20 cellular contexts compared by ENCODE assay signal in genomic region chr14:92866181-92866752, GRCh38. TPM values are rescaled to one million over a fixed set of nuclear protein-coding genes. Genes with fewer than 3 reads are reported as not detected.
"Had no signal": no experiment of that assay in that cellular context is flagged by ENCODE, and none has a peak within 500 bp of the region (broad histone marks: within the 10 kb centered on the region; RNA-seq: fewer than 3 reads in every experiment).

No MANE protein-coding gene starts in this region.

- H3K36me3 ChIP-seq: left ventricle myocardium inferior, stomach, upper lobe of right lung had no signal

- H3K36me3 Mint-ChIP-seq: activated CD4-positive, alpha-beta memory T cell treated with anti-CD3 and anti-CD28 coated beads for 36 hours had no signal

- H3K27ac Mint-ChIP-seq: activated CD4-positive, alpha-beta memory T cell treated with anti-CD3 and anti-CD28 coated beads for 36 hours; activated CD4-positive, alpha-beta T cell treated with anti-CD3 and anti-CD28 coated beads for 36 hours; activated T-cell treated with anti-CD3 and anti-CD28 coated beads, Interleukin-2, amount 50 U/mL, for 24 hours; nephron; progenitor cell of endocrine pancreas; T-helper 17 cell had no signal

- ATAC-seq: activated CD4-positive, alpha-beta T cell treated with anti-CD3 and anti-CD28 coated beads for 36 hours; sciatic nerve; T-helper 17 cell; upper lobe of right lung had no signal

- H3K27me3 ChIP-seq: stomach, testis, upper lobe of right lung had no signal

- H3K4me1 ChIP-seq: left ventricle myocardium inferior, stomach, testis, upper lobe of right lung had no signal

- DNase-seq: activated CD4-positive, alpha-beta memory T cell treated with anti-CD3 and anti-CD28 coated beads for 36 hours; activated CD4-positive, alpha-beta T cell treated with anti-CD3 and anti-CD28 coated beads for 36 hours; activated naive CD4-positive, alpha-beta T cell treated with anti-CD3 and anti-CD28 coated beads, Interleukin-2, amount 50 U/mL, for 16 hours; activated T-cell treated with anti-CD3 and anti-CD28 coated beads, Interleukin-2, amount 50 U/mL, for 24 hours; amniotic stem cell; cortex of kidney; effector memory CD4-positive, alpha-beta T cell; hippocampal formation; kidney; left ventricle myocardium inferior; stimulated activated CD4-positive, alpha-beta T cell treated with anti-CD3 and anti-CD28 coated beads, Interleukin-1b, Interleukin-23, amount 100 ng/mL, for 48 hours; stomach; T-helper 17 cell; testis; upper lobe of right lung had no signal

- H3K9me3 ChIP-seq: testis, upper lobe of right lung had no signal

- H3K4me1 Mint-ChIP-seq: central memory CD8-positive, alpha-beta T cell; T-helper 17 cell had no signal

- H3K27ac ChIP-seq: left ventricle myocardium inferior, stomach, testis, upper lobe of right lung had no signal

- H3K4me3 ChIP-seq: left ventricle myocardium inferior, stomach, testis, upper lobe of right lung had no signal

- H3K4me3 Mint-ChIP-seq: activated CD4-positive, alpha-beta memory T cell treated with anti-CD3 and anti-CD28 coated beads for 36 hours; activated CD4-positive, alpha-beta T cell treated with anti-CD3 and anti-CD28 coated beads for 36 hours; activated T-cell treated with anti-CD3 and anti-CD28 coated beads, Interleukin-2, amount 50 U/mL, for 24 hours; central memory CD8-positive, alpha-beta T cell; nephron; T-helper 17 cell had no signal

- H3K9me3 Mint-ChIP-seq: central memory CD8-positive, alpha-beta T cell had no signal

RNA-seq across cellular contexts. Expression of gene CHGA, which starts 56.7 kb away (rescaled TPM):
- total RNA-seq: activated CD4-positive, alpha-beta memory T cell treated with anti-CD3 and anti-CD28 coated beads for 36 hours; activated CD4-positive, alpha-beta T cell treated with anti-CD3 and anti-CD28 coated beads for 36 hours; epithelial cell of proximal tubule; left ventricle myocardium inferior; sciatic nerve; T-helper 17 cell; upper lobe of right lung had no signal
